ENCODE assay signal across 29 cellular contexts in genomic region chr3:114377426-114377825, GRCh38.
"Had no signal": no experiment of that assay in that cellular context is flagged by ENCODE, and none has a peak within 500 bp of the region (broad histone marks: within the 10 kb centered on the region; RNA-seq: fewer than 3 reads in every experiment).

No MANE protein-coding gene starts in this region.

- H3K27ac Mint-ChIP-seq: dendritic cell treated with granulocyte-macrophage colony-stimulating factor and Interleukin-4, amounts not matched to agents 40 ng/mL and 50 ng/mL, for 4 days; endodermal cell; mesothelial cell of epicardium; naive thymus-derived CD4-positive, alpha-beta T cell; neural progenitor cell; stimulated activated memory B cell treated with anti-CD40 and anti-IgM and Interleukin-4, amounts not matched to agents 10 μg/mL and 1 μg/mL and 100 μg/mL, for 72 hours; type B pancreatic cell had no signal

- H3K4me3 Mint-ChIP-seq: dendritic cell treated with granulocyte-macrophage colony-stimulating factor and Interleukin-4, amounts not matched to agents 40 ng/mL and 50 ng/mL, for 4 days; endodermal cell; mesothelial cell of epicardium; naive thymus-derived CD4-positive, alpha-beta T cell; nephron; neural progenitor cell; stimulated activated memory B cell treated with anti-CD40 and anti-IgM and Interleukin-4, amounts not matched to agents 10 μg/mL and 1 μg/mL and 100 μg/mL, for 72 hours; type B pancreatic cell had no signal

- H3K9me3 Mint-ChIP-seq: dendritic cell treated with granulocyte-macrophage colony-stimulating factor and Interleukin-4, amounts not matched to agents 40 ng/mL and 50 ng/mL, for 4 days; endodermal cell; mesothelial cell of epicardium; naive thymus-derived CD4-positive, alpha-beta T cell; nephron; neural progenitor cell; stimulated activated memory B cell treated with anti-CD40 and anti-IgM and Interleukin-4, amounts not matched to agents 10 μg/mL and 1 μg/mL and 100 μg/mL, for 72 hours; type B pancreatic cell had no signal

- DNase-seq: colonic mucosa; effector CD8-positive, alpha-beta T cell; endodermal cell; foreskin keratinocyte; glutamatergic neuron; hypothalamus; mesenchymal stem cell; mucosa of descending colon; naive thymus-derived CD4-positive, alpha-beta T cell; right cardiac atrium; sigmoid colon; spleen; stimulated activated CD4-positive, alpha-beta T cell treated with anti-CD3 and anti-CD28 coated beads, Interleukin-4, amount 100 ng/mL, for 4 hours; stimulated activated naive CD8-positive, alpha-beta T cell treated with anti-CD3 and anti-CD28 coated beads, Interleukin-15, Interleukin-2, amounts not matched to agents 100 U/mL and 50 U/mL, for 24 hours; substantia nigra; testis; tibial artery had no signal

- H3K36me3 ChIP-seq: colonic mucosa, neural progenitor cell, prostate gland had no signal

- H3K4me1 ChIP-seq: colonic mucosa, prostate gland, spleen had no signal

- H3K9ac ChIP-seq: neural progenitor cell, parathyroid adenoma had no signal

- H3K27ac ChIP-seq: colonic mucosa, epithelial cell of prostate, foreskin keratinocyte, neural progenitor cell, parathyroid adenoma, spleen, tibial artery had no signal

- ATAC-seq: esophagus mucosa; foreskin keratinocyte; mucosa of descending colon; naive thymus-derived CD4-positive, alpha-beta T cell; right cardiac atrium; stimulated activated memory B cell treated with anti-CD40 and anti-IgM and Interleukin-4, amounts not matched to agents 10 μg/mL and 1 μg/mL and 100 μg/mL, for 72 hours; stimulated activated naive CD8-positive, alpha-beta T cell treated with anti-CD3 and anti-CD28 coated beads, Interleukin-15, Interleukin-2, amounts not matched to agents 100 U/mL and 50 U/mL, for 24 hours had no signal

- H3K4me1 Mint-ChIP-seq: naive thymus-derived CD4-positive, alpha-beta T cell; neural progenitor cell had no signal

- H3K27me3 Mint-ChIP-seq: dendritic cell treated with granulocyte-macrophage colony-stimulating factor and Interleukin-4, amounts not matched to agents 40 ng/mL and 50 ng/mL, for 4 days; naive thymus-derived CD4-positive, alpha-beta T cell; stimulated activated memory B cell treated with anti-CD40 and anti-IgM and Interleukin-4, amounts not matched to agents 10 μg/mL and 1 μg/mL and 100 μg/mL, for 72 hours; type B pancreatic cell had no signal

- H3K4me3 ChIP-seq: colonic mucosa, lung, mucosa of descending colon, neural progenitor cell, prostate gland, sigmoid colon, skin epidermis, spleen, testis, tibial artery had no signal

- H3K27me3 ChIP-seq: colonic mucosa, foreskin keratinocyte, neural progenitor cell, sigmoid colon, spleen, testis, tibial artery had no signal
